Comparison of ENCODE assay signal across 34 cellular contexts in genomic region chr13:34070544-34071303, GRCh38.
"Had no signal": no experiment of that assay in that cellular context is flagged by ENCODE, and none has a peak within 500 bp of the region (broad histone marks: within the 10 kb centered on the region; RNA-seq: fewer than 3 reads in every experiment).

No MANE protein-coding gene starts in this region.

- H3K36me3 Mint-ChIP-seq: activated CD4-positive, alpha-beta memory T cell treated with anti-CD3 and anti-CD28 coated beads for 36 hours; activated naive CD4-positive, alpha-beta T cell treated with anti-CD3 and anti-CD28 coated beads, Interleukin-2, amount 10 ng/mL, durations not matched to agents 7 days and 5 days; activated naive CD8-positive, alpha-beta T cell had no signal

- H3K36me3 ChIP-seq: brain microvascular endothelial cell, cardiac muscle cell, MG63, SJSA1 had no signal

- ATAC-seq: activated naive CD8-positive, alpha-beta T cell treated with anti-CD3 and anti-CD28 coated beads, Interleukin-2, amount 50 U/mL, for 24 hours; activated T-cell treated with anti-CD3 and anti-CD28 coated beads, Interleukin-2, amount 50 U/mL, for 4 hours; Panc1 had no signal

- H3K4me3 ChIP-seq: cardiac muscle cell, MG63, SJSA1 had no signal

- H3K27me3 Mint-ChIP-seq: activated B cell treated with CpG ODN at 0.5 μM for 24 hours; activated CD4-positive, alpha-beta memory T cell treated with anti-CD3 and anti-CD28 coated beads for 36 hours; activated naive CD4-positive, alpha-beta T cell treated with anti-CD3 and anti-CD28 coated beads, Interleukin-2, amount 10 ng/mL, durations not matched to agents 7 days and 5 days; activated naive CD8-positive, alpha-beta T cell treated with anti-CD3 and anti-CD28 coated beads, Interleukin-2, amount 50 U/mL, for 24 hours; central memory CD8-positive, alpha-beta T cell had no signal

- H3K4me1 Mint-ChIP-seq: activated B cell treated with CpG ODN at 0.5 μM for 24 hours; activated naive CD4-positive, alpha-beta T cell treated with anti-CD3 and anti-CD28 coated beads, Interleukin-2, amount 10 ng/mL, durations not matched to agents 7 days and 5 days; activated naive CD8-positive, alpha-beta T cell treated with anti-CD3 and anti-CD28 coated beads, Interleukin-2, amount 50 U/mL, for 24 hours; central memory CD8-positive, alpha-beta T cell had no signal

- H3K27ac Mint-ChIP-seq: activated B cell treated with CpG ODN at 0.5 μM for 24 hours; activated CD4-positive, alpha-beta memory T cell treated with anti-CD3 and anti-CD28 coated beads for 36 hours; activated naive CD4-positive, alpha-beta T cell treated with anti-CD3 and anti-CD28 coated beads, Interleukin-2, amount 10 ng/mL, durations not matched to agents 7 days and 5 days; activated naive CD8-positive, alpha-beta T cell; activated naive CD8-positive, alpha-beta T cell treated with anti-CD3 and anti-CD28 coated beads, Interleukin-2, amount 50 U/mL, for 24 hours; activated T-helper 1 cell treated with anti-CD3 and anti-CD28 coated beads, Interleukin-12 subunit alpha, Interleukin-12 subunit beta, Interleukin-2, Interleukin-4 antibody, amounts not matched to agents 30 ng/mL and 10 ng/mL and 1 ng/mL, durations not matched to agents 14 hours and 24 hours and 36 hours had no signal

- H3K27ac ChIP-seq: brain microvascular endothelial cell, cardiac muscle cell, SJSA1, VCaP had no signal

- H3K4me3 Mint-ChIP-seq: activated B cell treated with CpG ODN at 0.5 μM for 24 hours; activated CD4-positive, alpha-beta memory T cell treated with anti-CD3 and anti-CD28 coated beads for 36 hours; activated naive CD4-positive, alpha-beta T cell treated with anti-CD3 and anti-CD28 coated beads, Interleukin-2, amount 10 ng/mL, durations not matched to agents 7 days and 5 days; activated naive CD8-positive, alpha-beta T cell; activated naive CD8-positive, alpha-beta T cell treated with anti-CD3 and anti-CD28 coated beads, Interleukin-2, amount 50 U/mL, for 24 hours; activated T-cell treated with anti-CD3 and anti-CD28 coated beads, Interleukin-2, amount 50 U/mL, for 4 hours; activated T-helper 1 cell treated with anti-CD3 and anti-CD28 coated beads, Interleukin-12 subunit alpha, Interleukin-12 subunit beta, Interleukin-2, Interleukin-4 antibody, amounts not matched to agents 30 ng/mL and 10 ng/mL and 1 ng/mL, durations not matched to agents 14 hours and 24 hours and 36 hours; central memory CD8-positive, alpha-beta T cell had no signal

- DNase-seq: activated B cell treated with CpG ODN at 0.5 μM for 24 hours; activated CD4-positive, alpha-beta memory T cell treated with anti-CD3 and anti-CD28 coated beads for 36 hours; activated CD4-positive, alpha-beta T cell treated with anti-CD3 and anti-CD28 coated beads for 4 hours; activated CD4-positive, alpha-beta T cell treated with anti-CD3 and anti-CD28 coated beads, Interleukin-2, amount 50 U/mL, for 1 hour; activated CD4-positive, CD25-positive, alpha-beta regulatory T cell treated with anti-CD3 and anti-CD28 coated beads, Interleukin-2, amount 50 U/mL, for 72 hours; activated CD8-positive, alpha-beta memory T cell treated with anti-CD3 and anti-CD28 coated beads, Interleukin-2, amount 50 U/mL, for 4 hours; activated gamma-delta T cell treated with Interleukin-2 at 50 U/mL for 16 hours; activated naive CD4-positive, alpha-beta T cell treated with anti-CD3 and anti-CD28 coated beads, Interleukin-2, amount 10 ng/mL, durations not matched to agents 7 days and 5 days; activated naive CD8-positive, alpha-beta T cell treated with anti-CD3 and anti-CD28 coated beads, Interleukin-2, amount 50 U/mL, for 24 hours; activated T-cell treated with anti-CD3 and anti-CD28 coated beads for 4 hours; activated T-cell treated with anti-CD3 and anti-CD28 coated beads, Interleukin-2, amount 50 U/mL, for 4 hours; anterior cingulate cortex; brain microvascular endothelial cell; MG63; NCI-H1048; NCI-H1105 treated with DMSO at 0.1 percent for 48 hours; NCI-H1436; NCI-H1694; NCI-H1930; NCI-H2081 treated with DMSO at 0.1 percent for 48 hours; NCI-H345; NCI-H524 treated with DMSO at 0.1 percent for 48 hours; SHP77; SW 1271; T-helper 1 cell; T-helper 2 cell; T-helper 9 cell had no signal

- H3K27me3 ChIP-seq: brain microvascular endothelial cell, cardiac muscle cell, MG63, SJSA1 had no signal

- H3K9me3 Mint-ChIP-seq: activated naive CD4-positive, alpha-beta T cell treated with anti-CD3 and anti-CD28 coated beads, Interleukin-2, amount 10 ng/mL, durations not matched to agents 7 days and 5 days; central memory CD8-positive, alpha-beta T cell had no signal

- H3K9me3 ChIP-seq: MG63, SJSA1 had no signal
